ENCODE assay signal across 1 cellular context in genomic region chr1:89754518-89754917, GRCh38.
TF ChIP-seq lines count a peak whose summit lies in the region.

No MANE protein-coding gene starts in this region.

TF ChIP-seq in K562, 482 proteins besides CTCF, POLR2A, EP300 and RAD21 (continued from another document):
- no peak for TF ChIP-seq ZFP91 (CRISPR knock-in tag; IDR thresholded peaks at IDR 0.05)
- no peak for TF ChIP-seq HDGF (IDR thresholded peaks at IDR 0.05)
- TF ChIP-seq JUN (IDR thresholded peaks at IDR 0.05; ENCODE audit: borderline replicate concordance, low read depth, low read length), result no peak
- TF ChIP-seq JUN (CRISPR knock-in tag; IDR thresholded peaks at IDR 0.05; ENCODE audit: borderline replicate concordance), result no peak
- TF ChIP-seq RERE (CRISPR knock-in tag; IDR thresholded peaks at IDR 0.05; ENCODE audit: borderline replicate concordance), result no peak
- TF ChIP-seq TRIM24 (IDR thresholded peaks at IDR 0.05), result peak in 1 of 2 experiments; percentile 51; a peak in 1 of 4 replicates
- TF ChIP-seq FOXK1 (CRISPR knock-in tag; IDR thresholded peaks at IDR 0.05; ENCODE audit: borderline replicate concordance), result no peak
- TF ChIP-seq CTCFL (IDR thresholded peaks at IDR 0.05; ENCODE audit: borderline replicate concordance, insufficient read depth, low read depth, low read length, poor library complexity, severe bottlenecking), result no peak
- TF ChIP-seq POLR2H (tag; IDR thresholded peaks at IDR 0.05; ENCODE audit: low read depth), result no peak
- no peak for TF ChIP-seq PRPF4 (IDR thresholded peaks at IDR 0.05; ENCODE audit: insufficient read depth, low read depth, low read length, poor library complexity, severe bottlenecking)
- TF ChIP-seq SMC3 (conservative IDR thresholded peaks at IDR 0.05; ENCODE audit: insufficient read depth, low read depth, low read length), result no peak
- no peak for TF ChIP-seq ZBTB43 (CRISPR knock-in tag; IDR thresholded peaks at IDR 0.05)
- no peak for TF ChIP-seq SREBF1 (IDR thresholded peaks at IDR 0.05; ENCODE audit: borderline replicate concordance, low read depth, low read length)
- no peak for TF ChIP-seq RBM34 (IDR thresholded peaks at IDR 0.05; ENCODE audit: borderline replicate concordance, insufficient read depth, low read length)
TF ChIP-seq in K562: peak in this region for 6.
